Comparison of ENCODE assay signal across 8 cellular contexts in genomic region chr20:10447028-10447427, GRCh38. TPM values are rescaled to one million over a fixed set of nuclear protein-coding genes. Genes with fewer than 3 reads are reported as not detected.
DNase-seq lines count a peak whose midpoint lies in the region; ATAC-seq and TF ChIP-seq lines count a peak whose summit lies in the region.

No MANE protein-coding gene starts in this region.

- no peak overlapping the region for H3K4me3 ChIP-seq in epithelial cell of esophagus (ENCODE audit: low read length)

- peak overlapping the region; percentile 38 for H3K27ac Mint-ChIP-seq in activated B cell treated with CpG ODN at 0.5 μM for 24 hours
- peak overlapping the region; percentile 45 for H3K27ac Mint-ChIP-seq in stimulated activated memory B cell treated with anti-CD40 and anti-IgM and Interleukin-4, amounts not matched to agents 10 μg/mL and 1 μg/mL and 100 μg/mL, for 72 hours

- H3K4me3 Mint-ChIP-seq in activated B cell treated with CpG ODN at 0.5 μM for 24 hours, result peak overlapping the region; percentile 72
- peak overlapping the region; percentile 65 for H3K4me3 Mint-ChIP-seq in stimulated activated memory B cell treated with anti-CD40 and anti-IgM and Interleukin-4, amounts not matched to agents 10 μg/mL and 1 μg/mL and 100 μg/mL, for 72 hours

- POLR2A ChIA-PET in activated B cell treated with CpG ODN at 0.5 μM for 24 hours (lab: Charles Lee), result no interaction called here

- H3K4me1 Mint-ChIP-seq in activated B cell treated with CpG ODN at 0.5 μM for 24 hours, result peaks cover 19% of the 10 kb centered on the region
- H3K4me1 Mint-ChIP-seq in stimulated activated memory B cell treated with anti-CD40 and anti-IgM and Interleukin-4, amounts not matched to agents 10 μg/mL and 1 μg/mL and 100 μg/mL, for 72 hours, result peaks cover 32% of the 10 kb centered on the region

- peak; percentile 94 to 99 for ATAC-seq in activated CD4-positive, CD25-positive, alpha-beta regulatory T cell treated with anti-CD3 and anti-CD28 coated beads, Interleukin-2, amount 50 U/mL, for 24 hours
- ATAC-seq in HG02610 (IDR thresholded peaks at IDR 0.05; ENCODE audit: unreplicated experiment) (peak; percentile 96), activated B cell treated with CpG ODN at 0.5 μM for 24 hours (ENCODE audit: low read depth) (peak; percentile 99)
- ATAC-seq in stimulated activated memory B cell treated with anti-CD40 and anti-IgM and Interleukin-4, amounts not matched to agents 10 μg/mL and 1 μg/mL and 100 μg/mL, for 72 hours, result peak; percentile 89

- H3K27me3 Mint-ChIP-seq in activated B cell treated with CpG ODN at 0.5 μM for 24 hours, result no peaks in the 10 kb centered on the region
- H3K27me3 Mint-ChIP-seq in stimulated activated memory B cell treated with anti-CD40 and anti-IgM and Interleukin-4, amounts not matched to agents 10 μg/mL and 1 μg/mL and 100 μg/mL, for 72 hours, result no peaks in the 10 kb centered on the region

- intact Hi-C loops in activated B cell treated with CpG ODN at 0.5 μM for 24 hours (cut with micrococcal nuclease), result loop anchor here (1.0 kb wide), 1 partner anchor 13 kb away; the partner anchor contains the start of gene MKKS

- H3K9me3 Mint-ChIP-seq in activated B cell treated with CpG ODN at 0.5 μM for 24 hours, result no peaks in the 10 kb centered on the region
- no peaks in the 10 kb centered on the region for H3K9me3 Mint-ChIP-seq in stimulated activated memory B cell treated with anti-CD40 and anti-IgM and Interleukin-4, amounts not matched to agents 10 μg/mL and 1 μg/mL and 100 μg/mL, for 72 hours

- TF ChIP-seq CTCF in activated B cell treated with CpG ODN at 0.5 μM for 24 hours (IDR thresholded peaks at IDR 0.05) (no peak), epithelial cell of esophagus (IDR thresholded peaks at IDR 0.05; ENCODE audit: insufficient read depth, low read depth, low read length, missing control alignments) (no peak)

- DNase-seq in activated CD4-positive, CD25-positive, alpha-beta regulatory T cell treated with anti-CD3 and anti-CD28 coated beads, Interleukin-2, amount 50 U/mL, for 72 hours, result no peak
- peak; percentile 77 for DNase-seq in MV-4-11 (lab: John Stamatoyannopoulos, UW)
- DNase-seq in activated B cell treated with CpG ODN at 0.5 μM for 24 hours, result no peak
- DNase-seq in epithelial cell of esophagus (ENCODE audit: low read depth), result peak; percentile 64
- no peak for DNase-seq in putamen (ENCODE audit: low spot score)

- H3K36me3 Mint-ChIP-seq in activated B cell treated with CpG ODN at 0.5 μM for 24 hours (ENCODE audit: low read depth), result peaks cover 8% of the 10 kb centered on the region
- no peaks in the 10 kb centered on the region for H3K36me3 Mint-ChIP-seq in stimulated activated memory B cell treated with anti-CD40 and anti-IgM and Interleukin-4, amounts not matched to agents 10 μg/mL and 1 μg/mL and 100 μg/mL, for 72 hours

- CTCF ChIA-PET in activated B cell treated with CpG ODN at 0.5 μM for 24 hours (lab: Charles Lee), result no interaction called here

RNA-seq across cellular contexts. Expression of gene SLX4IP, which starts 11.9 kb away (rescaled TPM):
- 7.4 and 8.6 TPM in 2 replicates for total RNA-seq in activated B cell treated with CpG ODN at 0.5 μM for 24 hours

RNA-seq across cellular contexts. Expression of gene MKKS, which starts 13.0 kb away (rescaled TPM):
- 8.1 and 8.6 TPM in 2 replicates for total RNA-seq in activated B cell treated with CpG ODN at 0.5 μM for 24 hours

Comparison
In these comparisons a context has a peak if more than half of its experiments do, and no peak if none do; other contexts are left out.
1. DNase-seq: peak in MV-4-11 (single experiment) and epithelial cell of esophagus (single experiment); none in activated CD4-positive, CD25-positive, alpha-beta regulatory T cell treated with anti-CD3 and anti-CD28 coated beads, Interleukin-2, amount 50 U/mL, for 72 hours (single experiment), activated B cell treated with CpG ODN at 0.5 μM for 24 hours (single experiment) and putamen (single experiment).
2. Peak in every context shown above with its lines, with median percentiles within 50 percentile points of each other: ATAC-seq.